5 cellular contexts compared by ENCODE assay signal in the genomic region with DNA sequence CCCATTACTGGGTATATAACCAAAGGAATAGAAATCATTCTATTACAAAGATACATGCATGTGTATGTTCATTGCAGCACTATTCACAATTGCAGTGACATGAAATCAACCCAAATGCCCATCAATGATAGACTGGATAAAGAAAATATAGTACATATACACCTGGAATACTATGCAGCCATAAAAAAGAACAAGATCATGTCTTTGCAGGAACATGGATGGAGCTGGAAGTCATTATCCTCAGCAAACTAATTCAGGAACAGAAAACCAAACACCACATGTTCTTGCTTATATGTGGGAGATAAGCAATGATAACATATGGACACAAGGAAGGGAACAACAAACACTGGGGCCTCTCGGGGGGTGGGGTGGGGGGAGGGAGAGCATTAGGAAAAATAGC. TPM values are rescaled to one million over a fixed set of nuclear protein-coding genes. Genes with fewer than 3 reads are reported as not detected.
DNase-seq lines count a peak whose midpoint lies in the region; ATAC-seq, FAIRE-seq and TF ChIP-seq lines count a peak whose summit lies in the region.
"Not testable (repeated sequence)": the region's sequence is repeated elsewhere in the genome, so short reads cannot be mapped to it uniquely, and the experiment has no call there.

No MANE protein-coding gene starts in this region.

- CTCF ChIA-PET in HEK293 (lab: Yijun Ruan, JAX): interaction anchor here (1.1 kb wide), 1 partner anchor 21 kb away, joined by 3 read pairs; a partner anchor contains a TSS
- CTCF ChIA-PET in K562 (lab: Yijun Ruan, JAX; ENCODE audit: low intra/inter-chr PET ratio): not testable (repeated sequence)

- POLR2A ChIA-PET in HEK293 (lab: Yijun Ruan, JAX): interaction anchor here (2.3 kb wide), 1 partner anchor 20 kb away, joined by 40 read pairs; a partner anchor contains a TSS
- POLR2A ChIA-PET in K562 (lab: Yijun Ruan, JAX): not testable (repeated sequence)

- H3K9me3 ChIP-seq in HEK293 (ENCODE audit: control insufficient read depth, insufficient read depth, low read depth, low read length); K562 (replicated peaks; ENCODE audit: control insufficient read depth, insufficient read depth, low read depth, low read length): not testable (repeated sequence)

- H3K27me3 ChIP-seq in K562 (ENCODE audit: control insufficient read depth in 2 of 2, insufficient read depth in 2 of 2, low read length in 2 of 2): not testable (repeated sequence)

- DNase-seq in K562 (ENCODE audit: extremely low read depth in 1 of 4, low spot score in 3 of 4); epithelial cell of prostate (ENCODE audit: low read depth, low spot score); mesothelial cell of epicardium (ENCODE audit: low spot score in 2 of 2, unreplicated experiment in 2 of 2); progenitor cell of endocrine pancreas (ENCODE audit: low spot score, unreplicated experiment): not testable (repeated sequence)

- not testable (repeated sequence) for H3K36me3 ChIP-seq in HEK293 (ENCODE audit: control insufficient read depth in 2 of 2, insufficient read depth in 1 of 2, low read length in 2 of 2); K562 (ENCODE audit: control insufficient read depth, insufficient read depth, low read length)

- not testable (repeated sequence) for H3K4me3 Mint-ChIP-seq in mesothelial cell of epicardium; progenitor cell of endocrine pancreas (ENCODE audit: low read depth)

- not testable (repeated sequence) for FAIRE-seq in K562 (lab: Jason Lieb, UNC)

- H3K27ac Mint-ChIP-seq in mesothelial cell of epicardium: peak overlapping the region; percentile 6
- peak overlapping the region; percentile 73 for H3K27ac Mint-ChIP-seq in progenitor cell of endocrine pancreas

- not testable (repeated sequence) for TF ChIP-seq RAD21 in K562 (CRISPR knock-in tag; conservative IDR thresholded peaks at IDR 0.05 in 1 of 2, IDR thresholded peaks at IDR 0.05 in 1 of 2)

- peaks cover 24% of the 10 kb centered on the region for H3K9me3 Mint-ChIP-seq in mesothelial cell of epicardium
- H3K9me3 Mint-ChIP-seq in progenitor cell of endocrine pancreas (ENCODE audit: low read depth): not testable (repeated sequence)

- H3K4me1 Mint-ChIP-seq in mesothelial cell of epicardium: peaks cover 21% of the 10 kb centered on the region
- peaks cover 13% of the 10 kb centered on the region for H3K4me1 Mint-ChIP-seq in progenitor cell of endocrine pancreas (ENCODE audit: low read depth)

- not testable (repeated sequence) for H3K79me2 ChIP-seq in K562 (ENCODE audit: control insufficient read depth, insufficient read depth, low read length)

- TF ChIP-seq EP300 in K562 (IDR thresholded peaks at IDR 0.05; ENCODE audit: low read length): not testable (repeated sequence)

- H2AFZ ChIP-seq in K562 (ENCODE audit: low read depth, low read length): not testable (repeated sequence)

- WGBS in K562 (ENCODE audit: insufficient coverage, low coverage, missing lambda C conversion rate): 80% methylated on average over 1 of the region's 1 CpG

- not testable (repeated sequence) for H3K9ac ChIP-seq in K562 (ENCODE audit: insufficient read depth in 1 of 2, low read depth in 2 of 2, low read length in 2 of 2)

- not testable (repeated sequence) for TF ChIP-seq CTCF in HEK293 (tag by site-specific recombination; IDR thresholded peaks at IDR 0.05); K562 (IDR thresholded peaks at IDR 0.05 in 2 of 3, conservative IDR thresholded peaks at IDR 0.05 in 1 of 3; ENCODE audit: insufficient read depth in 2 of 3, low read depth in 1 of 3, low read length in 3 of 3); mesothelial cell of epicardium (IDR thresholded peaks at IDR 0.05; ENCODE audit: unreplicated experiment); progenitor cell of endocrine pancreas (IDR thresholded peaks at IDR 0.05; ENCODE audit: unreplicated experiment)

- TF ChIP-seq POLR2A in K562 (conservative IDR thresholded peaks at IDR 0.05): not testable (repeated sequence)

- H4K20me1 ChIP-seq in K562 (replicated peaks; ENCODE audit: control insufficient read depth, insufficient read depth, low read length): not testable (repeated sequence)

- not testable (repeated sequence) for H3K36me3 Mint-ChIP-seq in mesothelial cell of epicardium; progenitor cell of endocrine pancreas (ENCODE audit: insufficient read depth)

- H3K4me3 ChIP-seq in HEK293 (ENCODE audit: low read depth, low read length); K562: not testable (repeated sequence)

- not testable (repeated sequence) for H3K27ac ChIP-seq in HEK293 (ENCODE audit: extremely low read depth, low read depth, low read length); K562 (ENCODE audit: extremely low read depth, low read depth, low read length)
- peak overlapping the region; percentile 37 for H3K27ac ChIP-seq in epithelial cell of prostate

- not testable (repeated sequence) for ATAC-seq in K562

- not testable (repeated sequence) for H3K27me3 Mint-ChIP-seq in mesothelial cell of epicardium (ENCODE audit: low read depth); progenitor cell of endocrine pancreas

- not testable (repeated sequence) for H3K4me2 ChIP-seq in K562 (ENCODE audit: insufficient read depth, low read length)

- intact Hi-C loops in K562 (cut with micrococcal nuclease): not testable (repeated sequence)

- H3K4me1 ChIP-seq in HEK293 (ENCODE audit: control insufficient read depth, insufficient read depth, low read length); K562 (replicated peaks in 1 of 2; ENCODE audit: control insufficient read depth in 2 of 2, insufficient read depth in 2 of 2, low read length in 2 of 2): not testable (repeated sequence)

- not testable (repeated sequence) for BruUV-seq in K562 (replicated peaks; lab: Mats Ljungman, UMichigan)

- in situ Hi-C loops in K562 (cut with MboI): not testable (repeated sequence)

- H3K9me1 ChIP-seq in K562 (ENCODE audit: control insufficient read depth, insufficient read depth, low read length): not testable (repeated sequence)

TF ChIP-seq in HEK293, 187 proteins besides CTCF, POLR2A, EP300 and RAD21:
- TF ChIP-seq ZNF146 (tag by site-specific recombination; IDR thresholded peaks at IDR 0.05): peak; percentile 93
TF ChIP-seq in HEK293: peak in this region for 1; not testable (repeated sequence) for 186.

TF ChIP-seq in K562, 482 proteins besides CTCF, POLR2A, EP300 and RAD21:
- TF ChIP-seq ZNF146 (CRISPR knock-in tag; IDR thresholded peaks at IDR 0.05; ENCODE audit: unreplicated experiment): peak; percentile 96
- TF ChIP-seq KDM1A (IDR thresholded peaks at IDR 0.05): 0 out of 4 replicates have a peak, but pooled peaks have one; percentile 14 to 27
- peak; percentile 68 for TF ChIP-seq RBM25 (IDR thresholded peaks at IDR 0.05; ENCODE audit: low read depth, low read length, severe bottlenecking)
- TF ChIP-seq BCOR (IDR thresholded peaks at IDR 0.05): peak; percentile 61; the same call in 1 of the 2 replicates

RNA-seq across cellular contexts. Expression of a gene that starts 20.7 kb away (rescaled TPM):
- 44.5 and 102 TPM in 2 replicates for total RNA-seq in K562 (2011; cell fraction: chromatin; rRNA removed; ENCODE audit: low replicate concordance)
- total RNA-seq in K562 (2011; cell fraction: nucleolus; rRNA removed): 19.5 and 40.0 TPM in 2 replicates
- 34.2 and 43.0 TPM in 2 replicates for total RNA-seq in K562 (2011; cell fraction: nucleoplasm; rRNA removed)
- total RNA-seq in K562 (2014; rRNA removed): 10.4 and 10.7 TPM in 2 replicates
- 17.6 and 18.4 TPM in 2 replicates for total RNA-seq in K562 (2014; rRNA removed; fragmentation: Illumina TruSeq; extraction: Trizol)
- 16.2 and 16.5 TPM in 2 replicates for total RNA-seq in K562 (2015; rRNA removed; fragmentation: Illumina TruSeq; extraction: Trizol)
- 15.5 and 17.7 TPM in 2 replicates for total RNA-seq in K562 (2021)
- 16.2 and 16.3 TPM in 2 replicates for polyA plus RNA-seq in K562 (2011; rRNA removed)
- polyA plus RNA-seq in K562 (2011; cell fraction: cytosol; rRNA removed): 3.6 and 7.9 TPM in 2 replicates
- 29.1 and 37.9 TPM in 2 replicates for polyA plus RNA-seq in K562 (2011; cell fraction: nucleus; rRNA removed)
- 8.4 and 15.6 TPM in 2 replicates for polyA plus RNA-seq in K562 (2012)
- 8.5 and 10.3 TPM in 2 replicates for polyA plus RNA-seq in K562 (2014; fragmentation: Illumina TruSeq; extraction: Trizol)
- 1 to 10 TPM; 3.7 to 4.6 TPM for polyA plus RNA-seq in K562 (2014; fragmentation: Nextera tagmentation; extraction: Ambion mirVana)
- polyA plus RNA-seq in K562 (2014; rRNA removed): 7.4 and 8.8 TPM in 2 replicates
- 32.1 and 40.9 TPM in 2 replicates for polyA minus RNA-seq in K562 (2011; rRNA and poly(A)+ RNA removed)
- 16.9 and 21.9 TPM in 2 replicates for polyA minus RNA-seq in K562 (2011; cell fraction: cytosol; rRNA and poly(A)+ RNA removed)
- polyA minus RNA-seq in K562 (2011; cell fraction: nucleus; rRNA and poly(A)+ RNA removed): 25.4 and 40.0 TPM in 2 replicates
- 93.3 to 112 TPM (median 100 TPM) in 3 replicates for total RNA-seq in mesothelial cell of epicardium
- total RNA-seq in progenitor cell of endocrine pancreas: 69.1 and 75.3 TPM in 2 replicates
